Comparison of ENCODE assay signal across 2 cellular contexts in the genomic region with DNA sequence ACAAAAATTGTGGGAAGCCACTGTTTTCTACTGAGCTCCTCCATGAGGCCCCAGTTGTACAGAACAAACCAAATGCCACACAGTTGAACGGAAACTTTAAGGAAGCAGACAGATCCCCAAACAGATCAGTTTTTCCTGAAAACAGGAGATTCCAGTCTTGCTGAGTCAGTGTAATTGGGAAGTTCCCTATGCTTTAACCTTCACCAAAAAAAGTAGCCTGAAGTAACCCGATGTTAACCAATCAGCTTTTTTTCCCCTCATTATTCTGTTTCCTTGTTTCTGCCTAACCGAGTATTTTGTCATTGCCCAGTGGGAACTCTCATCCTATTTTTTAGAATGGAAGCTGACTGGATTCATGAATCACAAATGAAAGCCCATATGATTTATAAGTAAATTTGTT.
TF ChIP-seq lines count a peak whose summit lies in the region.

No MANE protein-coding gene starts in this region.

TF ChIP-seq in A549, 52 proteins besides CTCF, POLR2A, EP300 and RAD21:
- TF ChIP-seq MYC (IDR thresholded peaks at IDR 0.05; ENCODE audit: borderline replicate concordance, low read length) (no peak), MAFK (IDR thresholded peaks at IDR 0.05; ENCODE audit: partially characterized antibody) (peak; percentile 39), RFX5 (IDR thresholded peaks at IDR 0.05) (no peak), RARB (CRISPR knock-in tag; IDR thresholded peaks at IDR 0.05) (no peak), FOXS1 (CRISPR knock-in tag; IDR thresholded peaks at IDR 0.05) (no peak)
- TF ChIP-seq, protein P1, sequence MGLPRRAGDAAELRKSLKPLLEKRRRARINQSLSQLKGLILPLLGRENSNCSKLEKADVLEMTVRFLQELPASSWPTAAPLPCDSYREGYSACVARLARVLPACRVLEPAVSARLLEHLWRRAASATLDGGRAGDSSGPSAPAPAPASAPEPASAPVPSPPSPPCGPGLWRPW (IDR thresholded peaks at IDR 0.05): no peak
TF ChIP-seq in A549: peak in this region for 1.

TF ChIP-seq in SK-N-SH, 30 proteins besides CTCF, POLR2A, EP300 and RAD21:
- TF ChIP-seq FOXM1 (IDR thresholded peaks at IDR 0.05; ENCODE audit: low read depth) (no peak), RXRA (IDR thresholded peaks at IDR 0.05; ENCODE audit: borderline replicate concordance, low read depth) (peak; percentile 17; the same call in 1 of the 2 replicates), YY1 (IDR thresholded peaks at IDR 0.05; ENCODE audit: low read depth) (no peak)
